1 cellular context compared by ENCODE assay signal in the genomic region with DNA sequence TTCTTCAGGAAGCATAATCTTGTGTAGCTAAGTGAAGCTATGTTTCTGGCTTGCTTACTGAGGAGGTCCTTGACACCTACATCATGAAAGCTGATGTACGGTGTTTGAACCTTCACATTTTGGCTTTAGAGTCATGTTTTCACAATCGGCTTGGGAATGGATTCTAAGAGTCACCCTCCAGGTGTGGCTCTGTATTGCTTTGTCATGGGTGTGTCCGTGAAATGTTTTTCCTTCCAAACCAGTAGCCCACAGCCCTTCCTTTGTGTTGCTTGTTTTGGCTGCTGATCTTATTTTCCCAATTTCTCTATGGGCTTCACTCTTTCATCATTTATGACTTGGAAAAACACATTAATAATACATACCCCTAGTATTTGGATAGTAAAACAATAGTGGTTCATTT.
TF ChIP-seq lines count a peak whose summit lies in the region.

No MANE protein-coding gene starts in this region.

TF ChIP-seq in WTC11, 78 proteins besides CTCF, POLR2A, EP300 and RAD21 (continued from another document):
- TF ChIP-seq, protein P1, sequence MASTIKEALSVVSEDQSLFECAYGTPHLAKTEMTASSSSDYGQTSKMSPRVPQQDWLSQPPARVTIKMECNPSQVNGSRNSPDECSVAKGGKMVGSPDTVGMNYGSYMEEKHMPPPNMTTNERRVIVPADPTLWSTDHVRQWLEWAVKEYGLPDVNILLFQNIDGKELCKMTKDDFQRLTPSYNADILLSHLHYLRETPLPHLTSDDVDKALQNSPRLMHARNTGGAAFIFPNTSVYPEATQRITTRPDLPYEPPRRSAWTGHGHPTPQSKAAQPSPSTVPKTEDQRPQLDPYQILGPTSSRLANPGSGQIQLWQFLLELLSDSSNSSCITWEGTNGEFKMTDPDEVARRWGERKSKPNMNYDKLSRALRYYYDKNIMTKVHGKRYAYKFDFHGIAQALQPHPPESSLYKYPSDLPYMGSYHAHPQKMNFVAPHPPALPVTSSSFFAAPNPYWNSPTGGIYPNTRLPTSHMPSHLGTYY (CRISPR knock-in tag; IDR thresholded peaks at IDR 0.05) = no peak
- no peak for TF ChIP-seq ZNF317 (CRISPR knock-in tag; IDR thresholded peaks at IDR 0.05; ENCODE audit: borderline replicate concordance, low read depth)
- TF ChIP-seq, protein P2, sequence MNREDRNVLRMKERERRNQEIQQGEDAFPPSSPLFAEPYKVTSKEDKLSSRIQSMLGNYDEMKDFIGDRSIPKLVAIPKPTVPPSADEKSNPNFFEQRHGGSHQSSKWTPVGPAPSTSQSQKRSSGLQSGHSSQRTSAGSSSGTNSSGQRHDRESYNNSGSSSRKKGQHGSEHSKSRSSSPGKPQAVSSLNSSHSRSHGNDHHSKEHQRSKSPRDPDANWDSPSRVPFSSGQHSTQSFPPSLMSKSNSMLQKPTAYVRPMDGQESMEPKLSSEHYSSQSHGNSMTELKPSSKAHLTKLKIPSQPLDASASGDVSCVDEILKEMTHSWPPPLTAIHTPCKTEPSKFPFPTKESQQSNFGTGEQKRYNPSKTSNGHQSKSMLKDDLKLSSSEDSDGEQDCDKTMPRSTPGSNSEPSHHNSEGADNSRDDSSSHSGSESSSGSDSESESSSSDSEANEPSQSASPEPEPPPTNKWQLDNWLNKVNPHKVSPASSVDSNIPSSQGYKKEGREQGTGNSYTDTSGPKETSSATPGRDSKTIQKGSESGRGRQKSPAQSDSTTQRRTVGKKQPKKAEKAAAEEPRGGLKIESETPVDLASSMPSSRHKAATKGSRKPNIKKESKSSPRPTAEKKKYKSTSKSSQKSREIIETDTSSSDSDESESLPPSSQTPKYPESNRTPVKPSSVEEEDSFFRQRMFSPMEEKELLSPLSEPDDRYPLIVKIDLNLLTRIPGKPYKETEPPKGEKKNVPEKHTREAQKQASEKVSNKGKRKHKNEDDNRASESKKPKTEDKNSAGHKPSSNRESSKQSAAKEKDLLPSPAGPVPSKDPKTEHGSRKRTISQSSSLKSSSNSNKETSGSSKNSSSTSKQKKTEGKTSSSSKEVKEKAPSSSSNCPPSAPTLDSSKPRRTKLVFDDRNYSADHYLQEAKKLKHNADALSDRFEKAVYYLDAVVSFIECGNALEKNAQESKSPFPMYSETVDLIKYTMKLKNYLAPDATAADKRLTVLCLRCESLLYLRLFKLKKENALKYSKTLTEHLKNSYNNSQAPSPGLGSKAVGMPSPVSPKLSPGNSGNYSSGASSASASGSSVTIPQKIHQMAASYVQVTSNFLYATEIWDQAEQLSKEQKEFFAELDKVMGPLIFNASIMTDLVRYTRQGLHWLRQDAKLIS (CRISPR knock-in tag; IDR thresholded peaks at IDR 0.05; ENCODE audit: borderline replicate concordance) = no peak
- TF ChIP-seq ZBTB21 (CRISPR knock-in tag; IDR thresholded peaks at IDR 0.05; ENCODE audit: borderline replicate concordance) = no peak
- no peak for TF ChIP-seq SMAD4 (CRISPR knock-in tag; IDR thresholded peaks at IDR 0.05)
- TF ChIP-seq, protein P3, sequence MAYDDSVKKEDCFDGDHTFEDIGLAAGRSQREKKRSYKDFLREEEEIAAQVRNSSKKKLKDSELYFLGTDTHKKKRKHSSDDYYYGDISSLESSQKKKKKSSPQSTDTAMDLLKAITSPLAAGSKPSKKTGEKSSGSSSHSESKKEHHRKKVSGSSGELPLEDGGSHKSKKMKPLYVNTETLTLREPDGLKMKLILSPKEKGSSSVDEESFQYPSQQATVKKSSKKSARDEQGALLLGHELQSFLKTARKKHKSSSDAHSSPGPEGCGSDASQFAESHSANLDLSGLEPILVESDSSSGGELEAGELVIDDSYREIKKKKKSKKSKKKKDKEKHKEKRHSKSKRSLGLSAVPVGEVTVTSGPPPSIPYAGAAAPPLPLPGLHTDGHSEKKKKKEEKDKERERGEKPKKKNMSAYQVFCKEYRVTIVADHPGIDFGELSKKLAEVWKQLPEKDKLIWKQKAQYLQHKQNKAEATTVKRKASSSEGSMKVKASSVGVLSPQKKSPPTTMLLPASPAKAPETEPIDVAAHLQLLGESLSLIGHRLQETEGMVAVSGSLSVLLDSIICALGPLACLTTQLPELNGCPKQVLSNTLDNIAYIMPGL (CRISPR knock-in tag; IDR thresholded peaks at IDR 0.05) = no peak
- TF ChIP-seq, protein P4, sequence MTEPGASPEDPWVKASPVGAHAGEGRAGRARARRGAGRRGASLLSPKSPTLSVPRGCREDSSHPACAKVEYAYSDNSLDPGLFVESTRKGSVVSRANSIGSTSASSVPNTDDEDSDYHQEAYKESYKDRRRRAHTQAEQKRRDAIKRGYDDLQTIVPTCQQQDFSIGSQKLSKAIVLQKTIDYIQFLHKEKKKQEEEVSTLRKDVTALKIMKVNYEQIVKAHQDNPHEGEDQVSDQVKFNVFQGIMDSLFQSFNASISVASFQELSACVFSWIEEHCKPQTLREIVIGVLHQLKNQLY (CRISPR knock-in tag; IDR thresholded peaks at IDR 0.05) = no peak
